Comparison of ENCODE assay signal across 8 cellular contexts in genomic region chr10:92591550-92592140, GRCh38. TPM values are rescaled to one million over a fixed set of nuclear protein-coding genes. Genes with fewer than 3 reads are reported as not detected.
DNase-seq lines count a peak whose midpoint lies in the region; ATAC-seq and TF ChIP-seq lines count a peak whose summit lies in the region.

No MANE protein-coding gene starts in this region.

- no peaks in the 10 kb centered on the region for H3K9me3 Mint-ChIP-seq in activated T-helper 17 cell treated with anti-CD3 and anti-CD28 coated beads, Interleukin-2, amount 50 U/mL, for 72 hours
- no peaks in the 10 kb centered on the region for H3K9me3 Mint-ChIP-seq in nephron

- no peak for TF ChIP-seq CTCF in nephron (IDR thresholded peaks at IDR 0.05; ENCODE audit: unreplicated experiment in 3 of 3)

- H3K27ac Mint-ChIP-seq in activated T-helper 17 cell treated with anti-CD3 and anti-CD28 coated beads, Interleukin-2, amount 50 U/mL, for 72 hours: peak overlapping the region; percentile 100
- H3K27ac Mint-ChIP-seq in nephron: peak overlapping the region; percentile 97 to 99 (median 99)

- DNase-seq in DMS53 treated with DMSO at 0.1 percent for 48 hours (lab: John Stamatoyannopoulos, UW; ENCODE audit: unreplicated experiment) (peak; percentile 88), KG1 (lab: John Stamatoyannopoulos, UW) (peak; percentile 80), RKO (ENCODE audit: low spot score) (peak; percentile 96), fibroblast of peridontal ligament (ENCODE audit: extremely low read depth) (peak; percentile 91)
- DNase-seq in stimulated activated naive CD4-positive, alpha-beta T cell treated with Interleukin-2 at 50 U/mL for 16 hours (lab: John Stamatoyannopoulos, UW): peak; percentile 89

- peaks cover 23% of the 10 kb centered on the region for H3K4me1 Mint-ChIP-seq in activated T-helper 17 cell treated with anti-CD3 and anti-CD28 coated beads, Interleukin-2, amount 50 U/mL, for 72 hours
- H3K4me1 Mint-ChIP-seq in nephron: peaks cover 35% of the 10 kb centered on the region

- H3K36me3 Mint-ChIP-seq in activated T-helper 17 cell treated with anti-CD3 and anti-CD28 coated beads, Interleukin-2, amount 50 U/mL, for 72 hours (ENCODE audit: low read depth): peaks cover 22% of the 10 kb centered on the region
- no peaks in the 10 kb centered on the region for H3K36me3 Mint-ChIP-seq in nephron (ENCODE audit: low read depth)

- no peaks in the 10 kb centered on the region for H3K27me3 Mint-ChIP-seq in activated T-helper 17 cell treated with anti-CD3 and anti-CD28 coated beads, Interleukin-2, amount 50 U/mL, for 72 hours
- H3K27me3 Mint-ChIP-seq in nephron (ENCODE audit: low read depth): no peaks in the 10 kb centered on the region

- ATAC-seq in GM21737 (IDR thresholded peaks at IDR 0.05; ENCODE audit: unreplicated experiment): peak; percentile 76
- peak; percentile 90 for ATAC-seq in activated T-helper 17 cell treated with anti-CD3 and anti-CD28 coated beads, Interleukin-2, amount 50 U/mL, for 72 hours (replicated peaks)

- H3K4me3 Mint-ChIP-seq in activated T-helper 17 cell treated with anti-CD3 and anti-CD28 coated beads, Interleukin-2, amount 50 U/mL, for 72 hours: peak overlapping the region; percentile 100
- H3K4me3 Mint-ChIP-seq in nephron: peak overlapping the region; percentile 92 to 97 (median 94)

RNA-seq across cellular contexts. Expression of gene KIF11, which starts 1.3 kb away (rescaled TPM):
- total RNA-seq in activated T-helper 17 cell treated with anti-CD3 and anti-CD28 coated beads, Interleukin-2, amount 50 U/mL, for 72 hours: 10 to 100 TPM; 54.2 to 64.1 TPM

RNA-seq across cellular contexts. Expression of gene IDE, which starts 17.8 kb away (rescaled TPM):
- total RNA-seq in activated T-helper 17 cell treated with anti-CD3 and anti-CD28 coated beads, Interleukin-2, amount 50 U/mL, for 72 hours: 10 to 100 TPM; 13.4 to 33.6 TPM

Comparison
In these comparisons a context has a peak if more than half of its experiments do, and no peak if none do; other contexts are left out.
1. Peak in every context shown above with its lines: DNase-seq and ATAC-seq.